15 cellular contexts compared by ENCODE assay signal in genomic region chr9:4541848-4542247, GRCh38. TPM values are rescaled to one million over a fixed set of nuclear protein-coding genes. Genes with fewer than 3 reads are reported as not detected.
"Had no signal": no experiment of that assay in that cellular context is flagged by ENCODE, and none has a peak within 500 bp of the region (broad histone marks: within the 10 kb centered on the region; RNA-seq: fewer than 3 reads in every experiment).

No MANE protein-coding gene starts in this region.

- H3K4me3 Mint-ChIP-seq: activated CD4-positive, alpha-beta memory T cell treated with anti-CD3 and anti-CD28 coated beads for 36 hours; activated naive CD8-positive, alpha-beta T cell treated with anti-CD3 and anti-CD28 coated beads, Interleukin-2, amount 10 ng/mL, durations not matched to agents 7 days and 5 days; activated T-cell treated with anti-CD3 and anti-CD28 coated beads, Interleukin-2, amount 50 U/mL, for 72 hours; naive B cell; stimulated activated effector memory CD8-positive, alpha-beta T cell treated with anti-CD3 and anti-CD28 coated beads, Interleukin-12 subunit alpha, Interleukin-12 subunit beta, amount 100 ng/mL, for 72 hours had no signal

- DNase-seq: activated CD4-positive, alpha-beta memory T cell treated with anti-CD3 and anti-CD28 coated beads for 36 hours; activated CD4-positive, alpha-beta T cell treated with anti-CD3 and anti-CD28 coated beads for 1 hour; activated CD8-positive, alpha-beta memory T cell treated with anti-CD3 and anti-CD28 coated beads, Interleukin-2, amount 50 U/mL, for 4 hours; activated naive CD8-positive, alpha-beta T cell treated with anti-CD3 and anti-CD28 coated beads, Interleukin-2, amount 10 ng/mL, durations not matched to agents 7 days and 5 days; activated T-cell treated with anti-CD3 and anti-CD28 coated beads, Interleukin-2, amount 50 U/mL, for 72 hours; anterior cingulate cortex; dermis blood vessel endothelial cell; naive B cell; nucleus accumbens; right cardiac atrium had no signal

- H3K36me3 Mint-ChIP-seq: activated CD4-positive, alpha-beta memory T cell treated with anti-CD3 and anti-CD28 coated beads for 36 hours; activated naive CD8-positive, alpha-beta T cell treated with anti-CD3 and anti-CD28 coated beads, Interleukin-2, amount 10 ng/mL, durations not matched to agents 7 days and 5 days; naive B cell; stimulated activated effector memory CD8-positive, alpha-beta T cell treated with anti-CD3 and anti-CD28 coated beads, Interleukin-12 subunit alpha, Interleukin-12 subunit beta, amount 100 ng/mL, for 72 hours had no signal

- H3K4me1 ChIP-seq: breast epithelium had no signal

- H3K27ac Mint-ChIP-seq: activated CD4-positive, alpha-beta memory T cell treated with anti-CD3 and anti-CD28 coated beads for 36 hours; activated naive CD8-positive, alpha-beta T cell treated with anti-CD3 and anti-CD28 coated beads, Interleukin-2, amount 10 ng/mL, durations not matched to agents 7 days and 5 days; activated T-cell treated with anti-CD3 and anti-CD28 coated beads, Interleukin-2, amount 50 U/mL, for 72 hours; naive B cell; stimulated activated effector memory CD8-positive, alpha-beta T cell treated with anti-CD3 and anti-CD28 coated beads, Interleukin-12 subunit alpha, Interleukin-12 subunit beta, amount 100 ng/mL, for 72 hours had no signal

- H3K27me3 ChIP-seq: breast epithelium, esophagus muscularis mucosa, tibial nerve had no signal

- ATAC-seq: activated T-cell treated with anti-CD3 and anti-CD28 coated beads, Interleukin-2, amount 50 U/mL, for 72 hours; right cardiac atrium; stimulated activated effector memory CD8-positive, alpha-beta T cell treated with anti-CD3 and anti-CD28 coated beads, Interleukin-12 subunit alpha, Interleukin-12 subunit beta, amount 100 ng/mL, for 72 hours had no signal

- H3K4me3 ChIP-seq: breast epithelium, esophagus muscularis mucosa, tibial nerve had no signal

- H3K9me3 Mint-ChIP-seq: activated CD4-positive, alpha-beta memory T cell treated with anti-CD3 and anti-CD28 coated beads for 36 hours; stimulated activated effector memory CD8-positive, alpha-beta T cell treated with anti-CD3 and anti-CD28 coated beads, Interleukin-12 subunit alpha, Interleukin-12 subunit beta, amount 100 ng/mL, for 72 hours had no signal

- H3K36me3 ChIP-seq: breast epithelium, esophagus muscularis mucosa had no signal

- H3K4me1 Mint-ChIP-seq: naive B cell; stimulated activated effector memory CD8-positive, alpha-beta T cell treated with anti-CD3 and anti-CD28 coated beads, Interleukin-12 subunit alpha, Interleukin-12 subunit beta, amount 100 ng/mL, for 72 hours had no signal

- H3K27ac ChIP-seq: breast epithelium, esophagus muscularis mucosa, tibial nerve had no signal

RNA-seq across cellular contexts. Expression of gene SLC1A1, which starts 51.6 kb away (rescaled TPM):
- total RNA-seq: activated CD4-positive, alpha-beta memory T cell treated with anti-CD3 and anti-CD28 coated beads for 36 hours; T-helper 2 cell treated with Interferon-gamma antibody and Interleukin-4, amounts not matched to agents 100 ng/mL and 5 ng/mL, for 36 hours had no signal
